Comparison of ENCODE assay signal across 8 cellular contexts in genomic region chr10:102853944-102854694, GRCh38.
DNase-seq lines count a peak whose midpoint lies in the region; ATAC-seq, FAIRE-seq and TF ChIP-seq lines count a peak whose summit lies in the region.

Gene BORCS7 (plus strand): TSS chr10:102854259. CDS start chr10:102854287, 28 bp downstream.

- in situ Hi-C loops in GM18951 (cut with MboI; ENCODE audit: low sequenced_read_pairs, unreplicated experiment), result no loop called here

- peak; percentile 97 for ATAC-seq in HG03196 (IDR thresholded peaks at IDR 0.05; ENCODE audit: unreplicated experiment)
- ATAC-seq in central memory CD8-positive, alpha-beta T cell (replicated peaks; ENCODE audit: extremely low read depth, poor library complexity, severe bottlenecking), result peak; percentile 99

- H3K27ac Mint-ChIP-seq in central memory CD8-positive, alpha-beta T cell (ENCODE audit: low read depth), result peak within 1 kb of the TSS; percentile 95

- DNase-seq in AG08395 (ENCODE audit: low spot score) (peak; percentile 88), NCI-H345 (lab: John Stamatoyannopoulos, UW) (peak; percentile 93)
- peak; percentile 65 to 75 (median 72) for DNase-seq in activated CD4-positive, CD25-positive, alpha-beta regulatory T cell (lab: John Stamatoyannopoulos, UW)
- DNase-seq in central memory CD8-positive, alpha-beta T cell (ENCODE audit: low spot score in 2 of 2), result peak; percentile 69 to 78
- peak; percentile 79 for DNase-seq in stimulated activated CD4-positive, alpha-beta T cell treated with anti-CD3 and anti-CD28 coated beads, Interleukin-12 subunit alpha, Interleukin-12 subunit beta, amount 100 ng/mL, for 4 hours

- H3K4me3 Mint-ChIP-seq in central memory CD8-positive, alpha-beta T cell, result peak within 1 kb of the TSS; percentile 90

- peaks cover 10% of the 10 kb centered on the region for H3K4me1 Mint-ChIP-seq in central memory CD8-positive, alpha-beta T cell

- FAIRE-seq in islet of Langerhans (lab: Jason Lieb, UNC), result peak; percentile 68

- H3K9me3 Mint-ChIP-seq in central memory CD8-positive, alpha-beta T cell, result no peaks in the 10 kb centered on the region

- no peaks in the 10 kb centered on the region for H3K27me3 Mint-ChIP-seq in central memory CD8-positive, alpha-beta T cell

- peaks cover 1% of the 10 kb centered on the region for H3K36me3 Mint-ChIP-seq in central memory CD8-positive, alpha-beta T cell (ENCODE audit: insufficient read depth)

- peak; percentile 66 for TF ChIP-seq POLR2A in GM18951 (IDR thresholded peaks at IDR 0.05; ENCODE audit: extremely low read depth, insufficient read depth, insufficient read length)

Comparison
In these comparisons a context has a peak if more than half of its experiments do, and no peak if none do; other contexts are left out.
1. Peak in every context shown above with its lines: DNase-seq and ATAC-seq.